9 cellular contexts compared by ENCODE assay signal in genomic region chr9:127950513-127951210, GRCh38. TPM values are rescaled to one million over a fixed set of nuclear protein-coding genes. Genes with fewer than 3 reads are reported as not detected.
DNase-seq lines count a peak whose midpoint lies in the region; FAIRE-seq lines count a peak whose summit lies in the region.
"Had no signal": no experiment of that assay in that cellular context is flagged by ENCODE, and none has a peak within 500 bp of the region (broad histone marks: within the 10 kb centered on the region; RNA-seq: fewer than 3 reads in every experiment).

No MANE protein-coding gene starts in this region.

- H3K27me3 Mint-ChIP-seq in activated naive CD4-positive, alpha-beta T cell treated with anti-CD3 and anti-CD28 coated beads, Interleukin-2, amount 50 U/mL, for 24 hours, result no peaks in the 10 kb centered on the region

- H3K9me3 Mint-ChIP-seq in activated naive CD4-positive, alpha-beta T cell treated with anti-CD3 and anti-CD28 coated beads, Interleukin-2, amount 50 U/mL, for 24 hours, result no peaks in the 10 kb centered on the region

- peaks cover 73% of the 10 kb centered on the region for H3K4me1 Mint-ChIP-seq in activated naive CD4-positive, alpha-beta T cell treated with anti-CD3 and anti-CD28 coated beads, Interleukin-2, amount 50 U/mL, for 24 hours

- peaks cover 1% of the 10 kb centered on the region for H3K36me3 Mint-ChIP-seq in activated naive CD4-positive, alpha-beta T cell treated with anti-CD3 and anti-CD28 coated beads, Interleukin-2, amount 50 U/mL, for 24 hours

- peak overlapping the region; percentile 92 for H3K27ac Mint-ChIP-seq in activated naive CD4-positive, alpha-beta T cell treated with anti-CD3 and anti-CD28 coated beads, Interleukin-2, amount 50 U/mL, for 24 hours

- no peak for FAIRE-seq in urothelium cell line (lab: Jason Lieb, UNC)

- no peak for DNase-seq in activated naive CD4-positive, alpha-beta T cell treated with Interleukin-2 at 50 U/mL for 16 hours
- DNase-seq in dermis microvascular lymphatic vessel endothelial cell (ENCODE audit: low read depth in 2 of 2), result peak; percentile 23 to 31
- peak; percentile 95 for DNase-seq in midbrain (lab: John Stamatoyannopoulos, UW)
- DNase-seq in urothelium cell line (ENCODE audit: low spot score), result peak; percentile 47
- DNase-seq in NCI-H1092 treated with DMSO at 0.1 percent for 48 hours (lab: John Stamatoyannopoulos, UW), result no peak
- DNase-seq in ecto neural progenitor cell (ENCODE audit: low spot score), result no peak
- DNase-seq in NCI-H2196 (lab: John Stamatoyannopoulos, UW; ENCODE audit: unreplicated experiment), result no peak
- DNase-seq: MG63 had no signal

- peak overlapping the region; percentile 39 for H3K4me3 Mint-ChIP-seq in activated naive CD4-positive, alpha-beta T cell treated with anti-CD3 and anti-CD28 coated beads, Interleukin-2, amount 50 U/mL, for 24 hours

RNA-seq across cellular contexts. Expression of gene DPM2, which starts 13.0 kb away (rescaled TPM):
- total RNA-seq in dermis microvascular lymphatic vessel endothelial cell, result 8.9 and 17.7 TPM in 2 replicates

RNA-seq across cellular contexts. Expression of gene PIP5KL1, which starts 20.1 kb away (rescaled TPM):
- total RNA-seq in dermis microvascular lymphatic vessel endothelial cell, result 0.39 and 1.0 TPM in 2 replicates

RNA-seq across cellular contexts. Expression of gene EEIG1, which starts 30.1 kb away (rescaled TPM):
- 15.0 and 60.1 TPM in 2 replicates for total RNA-seq in dermis microvascular lymphatic vessel endothelial cell

RNA-seq across cellular contexts. Expression of gene ST6GALNAC4, which starts 33.8 kb away (rescaled TPM):
- total RNA-seq in dermis microvascular lymphatic vessel endothelial cell, result 27.3 and 32.2 TPM in 2 replicates

RNA-seq across cellular contexts. Expression of gene ST6GALNAC6, which starts 51.3 kb away (rescaled TPM):
- total RNA-seq in dermis microvascular lymphatic vessel endothelial cell, result 23.4 and 35.7 TPM in 2 replicates

Comparison
In these comparisons a context has a peak if more than half of its experiments do, and no peak if none do; other contexts are left out.
1. DNase-seq: peak in dermis microvascular lymphatic vessel endothelial cell (2 of 2), midbrain (single experiment) and urothelium cell line (single experiment); none in activated naive CD4-positive, alpha-beta T cell treated with Interleukin-2 at 50 U/mL for 16 hours (single experiment), NCI-H1092 treated with DMSO at 0.1 percent for 48 hours (single experiment), ecto neural progenitor cell (single experiment) and NCI-H2196 (single experiment).